ENCODE assay signal across 1 cellular context in the genomic region with DNA sequence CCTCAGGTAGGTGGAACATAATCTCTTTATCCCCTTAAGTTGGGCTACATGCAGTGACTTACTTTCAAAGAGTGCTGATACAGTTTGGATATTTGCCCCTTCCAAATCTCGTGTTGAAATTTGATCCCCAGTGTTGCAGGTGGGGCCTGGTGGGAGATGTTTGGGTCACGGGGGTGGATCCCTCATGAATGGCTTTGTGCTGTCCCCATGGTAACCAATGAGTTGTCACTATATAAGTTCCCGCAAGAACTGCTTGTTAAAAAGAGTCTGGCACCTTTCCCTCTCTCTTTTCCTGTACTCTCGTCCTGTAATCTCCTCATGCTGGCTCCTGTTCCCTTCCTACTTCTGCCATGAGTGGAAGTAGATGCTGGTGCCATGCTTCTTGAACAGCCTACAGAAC.
TF ChIP-seq lines count a peak whose summit lies in the region.

No MANE protein-coding gene starts in this region.

TF ChIP-seq in H1, 55 proteins besides CTCF, POLR2A, EP300 and RAD21 (continued from another document):
- TF ChIP-seq CHD7 (IDR thresholded peaks at IDR 0.05; ENCODE audit: insufficient replicate concordance, low read length) (no peak), CTBP2 (IDR thresholded peaks at IDR 0.05; ENCODE audit: borderline replicate concordance, insufficient read depth, insufficient read length, low read length) (no peak), SP4 (IDR thresholded peaks at IDR 0.05; ENCODE audit: low read length) (no peak)
- TF ChIP-seq, protein P1, sequence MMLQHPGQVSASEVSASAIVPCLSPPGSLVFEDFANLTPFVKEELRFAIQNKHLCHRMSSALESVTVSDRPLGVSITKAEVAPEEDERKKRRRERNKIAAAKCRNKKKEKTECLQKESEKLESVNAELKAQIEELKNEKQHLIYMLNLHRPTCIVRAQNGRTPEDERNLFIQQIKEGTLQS (IDR thresholded peaks at IDR 0.05; ENCODE audit: insufficient read depth, low read depth, low read length): no peak
